In genomic region chr13:20301391-20302071, GRCh38 we compare ENCODE assay signal across 17 cellular contexts.
DNase-seq lines count a peak whose midpoint lies in the region; ATAC-seq and TF ChIP-seq lines count a peak whose summit lies in the region.
"Had no signal": no experiment of that assay in that cellular context is flagged by ENCODE, and none has a peak within 500 bp of the region (broad histone marks: within the 10 kb centered on the region; RNA-seq: fewer than 3 reads in every experiment).

No MANE protein-coding gene starts in this region.

- no peaks in the 10 kb centered on the region for H3K79me1 ChIP-seq in trophoblast cell (ENCODE audit: low read length)

- intact Hi-C loops in left ventricle myocardium inferior (cut with micrococcal nuclease): no loop called here

- no peak overlapping the region for H4K12ac ChIP-seq in trophoblast cell (ENCODE audit: low read depth, low read length)

- POLR2A ChIA-PET in RWPE1 (lab: Yijun Ruan, JAX; ENCODE audit: low non-redundant PET): no interaction called here

- no peak overlapping the region for H4K91ac ChIP-seq in trophoblast cell (ENCODE audit: low read depth, low read length)

- peaks cover 8% of the 10 kb centered on the region for H3K4me1 ChIP-seq in ES-I3 (ENCODE audit: insufficient read depth, low read length)
- H3K4me1 ChIP-seq in left ventricle myocardium inferior: peaks cover 8% of the 10 kb centered on the region
- H3K4me1 ChIP-seq in trophoblast cell (ENCODE audit: control insufficient read depth in 1 of 2, insufficient read depth in 2 of 2, low read length in 2 of 2): peaks cover 3 to 8% of the 10 kb centered on the region in 2 experiments
- H3K4me1 ChIP-seq: BE2C had no signal

- CTCF ChIA-PET in RWPE1 (lab: Yijun Ruan, JAX): no interaction called here

- no peak overlapping the region for H2BK12ac ChIP-seq in trophoblast cell (ENCODE audit: low read length)

- H3K36me3 ChIP-seq in ES-I3 (ENCODE audit: insufficient read depth, low read length): no peaks in the 10 kb centered on the region
- no peaks in the 10 kb centered on the region for H3K36me3 ChIP-seq in left ventricle myocardium inferior
- H3K36me3 ChIP-seq in trophoblast cell (ENCODE audit: control insufficient read depth in 1 of 2, insufficient read depth in 2 of 2, low read length in 2 of 2): no peaks in the 10 kb centered on the region
- H3K36me3 ChIP-seq: BE2C had no signal

- TF ChIP-seq CTCF in left ventricle myocardium inferior (IDR thresholded peaks at IDR 0.05; ENCODE audit: borderline replicate concordance) (no peak), RWPE1 (conservative IDR thresholded peaks at IDR 0.05; ENCODE audit: low read depth) (no peak)

- H2BK120ac ChIP-seq in trophoblast cell (ENCODE audit: insufficient read depth, low read length, poor library complexity): peak overlapping the region; percentile 18

- H3K27me3 ChIP-seq in left ventricle myocardium inferior (ENCODE audit: low read depth): peaks cover 48% of the 10 kb centered on the region
- no peaks in the 10 kb centered on the region for H3K27me3 ChIP-seq in trophoblast cell (ENCODE audit: insufficient read depth, low read length)
- H3K27me3 ChIP-seq: BE2C had no signal

- H2BK5ac ChIP-seq in trophoblast cell (ENCODE audit: low read depth, low read length, poor library complexity): no peak overlapping the region

- H3K9me3 ChIP-seq in ES-I3 (ENCODE audit: control insufficient read depth, insufficient read depth, low read length): no peaks in the 10 kb centered on the region
- no peaks in the 10 kb centered on the region for H3K9me3 ChIP-seq in left ventricle myocardium inferior (replicated peaks)
- H3K9me3 ChIP-seq in trophoblast cell (ENCODE audit: insufficient read depth, low read depth, low read length): peaks cover 4% of the 10 kb centered on the region
- H3K9me3 ChIP-seq: BE2C had no signal

- H2AK5ac ChIP-seq in trophoblast cell (ENCODE audit: low read length): no peak overlapping the region

- H3K14ac ChIP-seq in trophoblast cell (ENCODE audit: low read length): peak overlapping the region; percentile 5

- H3K4me3 ChIP-seq in left ventricle myocardium inferior (peak overlapping the region; percentile 51), trophoblast cell (ENCODE audit: low read depth, low read length) (peak overlapping the region; percentile 42)

- H3K23ac ChIP-seq in trophoblast cell (ENCODE audit: low read length): no peak overlapping the region

- H3K27ac ChIP-seq in left ventricle myocardium inferior (replicated peaks): no peak overlapping the region
- H3K27ac ChIP-seq in trophoblast cell (ENCODE audit: low read depth, low read length): no peak overlapping the region
- H3K27ac ChIP-seq in RWPE1: no peak overlapping the region
- H3K27ac ChIP-seq: KMS-11 had no signal

- H2AFZ ChIP-seq in trophoblast cell (ENCODE audit: insufficient read depth, low read length, poor library complexity): peak overlapping the region; percentile 12

- WGBS in trophoblast cell (ENCODE audit: extremely low coverage, insufficient coverage, insufficient read length): no CpG with 5 or more reads among the region's 56 CpGs

- H4K8ac ChIP-seq in trophoblast cell (ENCODE audit: low read depth, low read length): peak overlapping the region; percentile 19

- H3K79me2 ChIP-seq in trophoblast cell (ENCODE audit: control insufficient read depth, insufficient read depth, low read length, poor library complexity): no peaks in the 10 kb centered on the region

- H3K18ac ChIP-seq in trophoblast cell (ENCODE audit: low read length): no peak overlapping the region

- ATAC-seq in GM19467 (IDR thresholded peaks at IDR 0.05; ENCODE audit: unreplicated experiment): no peak
- ATAC-seq: left colon; stimulated activated memory B cell treated with anti-CD40 and anti-IgM and Interleukin-4, amounts not matched to agents 10 μg/mL and 1 μg/mL and 100 μg/mL, for 72 hours had no signal

- peak overlapping the region; percentile 71 for H3K4me2 ChIP-seq in trophoblast cell (ENCODE audit: low read length)
- H3K4me2 ChIP-seq: KMS-11 had no signal

- H3K9ac ChIP-seq in ES-I3 (ENCODE audit: low read depth, low read length): peak overlapping the region; percentile 16; the same call in 1 of the 2 replicates
- no peak overlapping the region for H3K9ac ChIP-seq in trophoblast cell (ENCODE audit: low read length)
- H3K9ac ChIP-seq: KMS-11 had no signal

- DNase-seq in astrocyte of the hippocampus (ENCODE audit: low read depth, low spot score) (peak; percentile 22), left ventricle myocardium inferior (peak; percentile 15), trophoblast cell (no peak), RWPE1 (ENCODE audit: low spot score) (no peak), NCI-H1105 (lab: John Stamatoyannopoulos, UW) (no peak), putamen (ENCODE audit: low spot score) (no peak)
- DNase-seq: activated T-cell treated with anti-CD3 and anti-CD28 coated beads, Interleukin-2, amount 50 U/mL, for 72 hours; BE2C; central memory CD4-positive, alpha-beta T cell; left colon; NCI-H2107; stimulated activated CD4-positive, alpha-beta T cell treated with anti-CD3 and anti-CD28 coated beads, Interleukin-2, amount 100 ng/mL, for 48 hours; SW 1271 had no signal

- H3K4ac ChIP-seq in trophoblast cell (ENCODE audit: low read depth, low read length): no peak overlapping the region

Comparison
In these comparisons a context has a peak if more than half of its experiments do, and no peak if none do; other contexts are left out.
1. DNase-seq: peak in astrocyte of the hippocampus (single experiment) and left ventricle myocardium inferior (single experiment); none in trophoblast cell (0 of 2), RWPE1 (single experiment), NCI-H1105 (single experiment) and putamen (single experiment).